ENCODE assay signal across 10 cellular contexts in the genomic region with DNA sequence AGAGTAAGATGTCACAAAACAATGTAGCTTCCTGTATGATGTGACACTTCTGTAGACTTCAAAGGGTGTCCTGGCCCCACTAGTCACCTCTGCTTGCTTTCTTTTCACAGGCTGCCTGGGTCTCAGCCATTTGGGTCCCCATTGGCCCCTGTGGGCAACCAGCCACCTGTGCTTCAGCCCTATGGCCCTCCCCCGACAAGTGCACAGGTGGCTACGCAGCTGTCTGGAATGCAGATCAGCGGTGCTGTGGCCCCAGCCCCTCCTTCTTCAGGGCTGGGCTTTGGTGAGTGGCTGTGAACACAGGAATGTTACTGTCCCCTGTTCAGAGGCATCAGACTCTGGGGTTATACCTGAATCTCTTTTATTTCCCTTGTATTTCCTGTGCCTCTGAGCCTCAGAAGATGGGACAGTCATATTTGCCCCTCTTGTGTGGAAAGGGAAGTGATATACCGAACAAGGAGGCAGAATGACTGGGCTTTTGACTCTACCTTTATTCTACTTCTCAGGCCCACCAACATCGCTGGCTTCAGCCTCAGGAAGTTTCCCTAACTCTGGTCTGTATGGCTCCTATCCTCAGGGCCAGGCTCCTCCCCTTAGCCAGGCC. TPM values are rescaled to one million over a fixed set of nuclear protein-coding genes. Genes with fewer than 3 reads are reported as not detected.
A peak's percentile ranks its signal among the peaks of the same experiment; 100 is the strongest.
DNase-seq lines count a peak whose midpoint lies in the region; ATAC-seq and TF ChIP-seq lines count a peak whose summit lies in the region.
"Had no signal": no experiment of that assay in that cellular context is flagged by ENCODE, and none has a peak within 500 bp of the region (broad histone marks: within the 10 kb centered on the region; RNA-seq: fewer than 3 reads in every experiment).

No MANE protein-coding gene starts in this region.

- peaks cover 50 to 71% of the 10 kb centered on the region in 2 donors for H3K36me3 Mint-ChIP-seq in CD4-positive, alpha-beta memory T cell

- CTCF ChIA-PET in CD4-positive, alpha-beta memory T cell (lab: Charles Lee; ENCODE audit: partially characterized antibody), result interaction anchor here (0.7 to 5.8 kb wide), 3 partner anchors 10 to 180 kb away, joined by 3 to 50 read pairs (median 6); a partner anchor contains a TSS

- no peak overlapping the region for H2AFZ ChIP-seq in hepatocyte

- H4K20me1 ChIP-seq in hepatocyte (ENCODE audit: insufficient read depth, poor library complexity, severe bottlenecking), result peaks cover 2% of the 10 kb centered on the region

- H3K4me1 ChIP-seq in CD4-positive, alpha-beta memory T cell (ENCODE audit: insufficient read depth, low read length), result peaks cover 62% of the 10 kb centered on the region
- H3K4me1 ChIP-seq in hepatocyte (ENCODE audit: insufficient read depth), result no peaks in the 10 kb centered on the region
- H3K4me1 ChIP-seq: body of pancreas had no signal

- no peaks in the 10 kb centered on the region for H3K9me3 Mint-ChIP-seq in CD4-positive, alpha-beta memory T cell

- H3K4me2 ChIP-seq in hepatocyte, result no peak overlapping the region

- TF ChIP-seq CTCF in hepatocyte (IDR thresholded peaks at IDR 0.05; ENCODE audit: poor library complexity), result no peak

- peak; percentile 58 for ATAC-seq in HG02798 (IDR thresholded peaks at IDR 0.05; ENCODE audit: poor library complexity, unreplicated experiment)
- ATAC-seq in HG02973 (IDR thresholded peaks at IDR 0.05; ENCODE audit: unreplicated experiment), result no peak
- no peak for ATAC-seq in GM21447 (IDR thresholded peaks at IDR 0.05; ENCODE audit: unreplicated experiment)
- ATAC-seq: body of pancreas, SK-N-SH treated with all-trans-retinoic acid at 6 μM for 48 hours had no signal

- H3K27me3 Mint-ChIP-seq in CD4-positive, alpha-beta memory T cell, result no peaks in the 10 kb centered on the region

- intact Hi-C loops in CD4-positive, alpha-beta memory T cell (cut with micrococcal nuclease), result loop anchor here (1.0 kb wide), 1 partner anchor 13 kb away; a partner anchor contains a TSS

- no peaks in the 10 kb centered on the region for H3K9me3 ChIP-seq in CD4-positive, alpha-beta memory T cell (ENCODE audit: control insufficient read depth in 1 of 2, low read length in 2 of 2)
- H3K9me3 ChIP-seq in hepatocyte (ENCODE audit: low read depth), result no peaks in the 10 kb centered on the region
- H3K9me3 ChIP-seq: body of pancreas had no signal

- WGBS in hepatocyte (ENCODE audit: low lambda C conversion rate, missing lambda C conversion rate), result 71% methylated on average over 5 of the region's 5 CpGs

- H3K27ac Mint-ChIP-seq in CD4-positive, alpha-beta memory T cell, result peak overlapping the region; percentile 76 to 93 (median 90)

- POLR2A ChIA-PET in CD4-positive, alpha-beta memory T cell (lab: Charles Lee; ENCODE audit: partially characterized antibody), result interaction anchor here (0.9 to 6.4 kb wide), 10 partner anchors 9 to 30 kb away, joined by 3 to 73 read pairs (median 5); a partner anchor contains a TSS

- H3K27ac ChIP-seq in CD4-positive, alpha-beta memory T cell (ENCODE audit: low read depth, low read length), result peak overlapping the region; percentile 48
- peak overlapping the region; percentile 40 for H3K27ac ChIP-seq in hepatocyte

- H3K27me3 ChIP-seq in CD4-positive, alpha-beta memory T cell (ENCODE audit: insufficient read depth, low read length), result no peaks in the 10 kb centered on the region
- H3K27me3 ChIP-seq in hepatocyte, result no peaks in the 10 kb centered on the region
- H3K27me3 ChIP-seq: body of pancreas had no signal

- peaks cover 29 to 64% (median 50%) of the 10 kb centered on the region in 4 donors for H3K4me1 Mint-ChIP-seq in CD4-positive, alpha-beta memory T cell

- H3K9me2 ChIP-seq in hepatocyte (replicated peaks; ENCODE audit: insufficient read depth), result no peaks in the 10 kb centered on the region

- H3K79me2 ChIP-seq in hepatocyte, result peaks cover 29% of the 10 kb centered on the region

- peak overlapping the region in 1 of 2 donors; percentile 42 for H3K4me3 ChIP-seq in CD4-positive, alpha-beta memory T cell (ENCODE audit: low read length in 2 of 2)
- no peak overlapping the region for H3K4me3 ChIP-seq in hepatocyte
- H3K4me3 ChIP-seq: body of pancreas had no signal

- peak; percentile 70 to 92 (median 73) for DNase-seq in CD4-positive, alpha-beta memory T cell
- DNase-seq in T-helper 22 cell (ENCODE audit: low read depth), result peak; percentile 34
- peak; percentile 46 for DNase-seq in hepatocyte (ENCODE audit: low spot score)
- DNase-seq in hippocampal formation (lab: John Stamatoyannopoulos, UW), result no peak
- no peak for DNase-seq in NK-92 treated with Interleukin-12 subunit alpha and Interleukin-12 subunit beta, amount 100 ng/mL, for 24 hours (lab: John Stamatoyannopoulos, UW)

- H3K4me3 Mint-ChIP-seq in CD4-positive, alpha-beta memory T cell, result peak overlapping the region; percentile 26 to 79 (median 61)

- H3K36me3 ChIP-seq in CD4-positive, alpha-beta memory T cell (ENCODE audit: insufficient read depth, low read length), result peaks cover 50% of the 10 kb centered on the region
- peaks cover 5% of the 10 kb centered on the region for H3K36me3 ChIP-seq in hepatocyte (replicated peaks; ENCODE audit: insufficient read depth, low read depth)

RNA-seq across cellular contexts. Expression of a gene that starts 15.4 kb away (rescaled TPM):
- total RNA-seq in CD4-positive, alpha-beta memory T cell, result 100 to 1,000 TPM; 126 to 127 TPM
- 10 to 100 TPM; 32.5 to 68.6 TPM for polyA plus RNA-seq in CD4-positive, alpha-beta memory T cell
- total RNA-seq in hepatocyte, result 59.4 and 60.2 TPM in 2 replicates
- 46.8 and 47.6 TPM in 2 replicates for polyA plus RNA-seq in hepatocyte

RNA-seq across cellular contexts. Expression of a gene that starts 22.2 kb away (rescaled TPM):
- 10 to 100 TPM; 21.8 to 24.0 TPM for total RNA-seq in CD4-positive, alpha-beta memory T cell
- 10 to 100 TPM; 33.1 to 56.0 TPM for polyA plus RNA-seq in CD4-positive, alpha-beta memory T cell
- 45.3 and 59.1 TPM in 2 replicates for total RNA-seq in hepatocyte
- polyA plus RNA-seq in hepatocyte, result 86.1 and 95.2 TPM in 2 replicates

RNA-seq across cellular contexts. Expression of a gene that starts 25.8 kb away (rescaled TPM):
- 100 to 1,000 TPM in 1 of 2 experiments, 10 to 100 TPM in 1; 93.3 to 100 TPM for total RNA-seq in CD4-positive, alpha-beta memory T cell
- 10 to 100 TPM in 1 of 2 donors, 1 to 10 TPM in 1; 4.5 to 24.6 TPM for polyA plus RNA-seq in CD4-positive, alpha-beta memory T cell
- total RNA-seq in hepatocyte, result 83.7 and 101 TPM in 2 replicates
- 98.5 and 103 TPM in 2 replicates for polyA plus RNA-seq in hepatocyte

RNA-seq across cellular contexts. Expression of a gene that starts 51.8 kb away (rescaled TPM):
- total RNA-seq in CD4-positive, alpha-beta memory T cell, result 10 to 100 TPM; 84.8 to 87.7 TPM
- polyA plus RNA-seq in CD4-positive, alpha-beta memory T cell, result 10 to 100 TPM; 14.4 to 33.7 TPM
- total RNA-seq in hepatocyte, result 10.7 and 29.9 TPM in 2 replicates
- 21.1 and 24.9 TPM in 2 replicates for polyA plus RNA-seq in hepatocyte

Comparison
In these comparisons a context has a peak if more than half of its experiments do, and no peak if none do; other contexts are left out.
1. DNase-seq: peak in CD4-positive, alpha-beta memory T cell (5 of 5), T-helper 22 cell (single experiment) and hepatocyte (single experiment); none in hippocampal formation (0 of 2) and NK-92 treated with Interleukin-12 subunit alpha and Interleukin-12 subunit beta, amount 100 ng/mL, for 24 hours (single experiment).